Comparison of ENCODE assay signal across 1 cellular context in the genomic region with DNA sequence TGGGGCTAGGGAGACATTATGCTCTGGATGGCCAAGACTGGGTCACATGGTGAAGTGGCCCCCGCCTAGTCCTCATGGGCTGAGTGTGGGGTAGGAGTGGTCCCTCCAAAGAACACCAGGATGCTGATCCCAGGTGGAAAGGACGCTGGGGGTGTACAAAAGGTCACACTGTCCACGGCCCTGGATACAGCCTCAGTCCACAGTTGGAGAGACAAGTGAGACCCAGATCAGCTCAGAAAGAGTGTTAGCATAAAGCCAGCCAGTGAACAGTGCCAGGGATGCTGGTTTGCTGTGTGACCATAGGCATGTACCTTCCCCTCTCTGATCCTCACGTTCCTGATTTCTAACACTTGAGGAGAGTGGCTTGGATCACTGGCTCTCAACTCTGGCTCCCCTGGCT.
A peak's percentile ranks its signal among the peaks of the same experiment; 100 is the strongest.
TF ChIP-seq lines count a peak whose summit lies in the region.

No MANE protein-coding gene starts in this region.

TF ChIP-seq in K562, 482 proteins besides CTCF, POLR2A, EP300 and RAD21:
- TF ChIP-seq TFAM (CRISPR knock-in tag; conservative IDR thresholded peaks at IDR 0.05): no peak
- peak; percentile 54 for TF ChIP-seq RBM25 (IDR thresholded peaks at IDR 0.05; ENCODE audit: low read depth, low read length, severe bottlenecking)
- peak; percentile 43 for TF ChIP-seq ZFP36 (IDR thresholded peaks at IDR 0.05; ENCODE audit: low read depth, low read length, partially characterized antibody)
